Comparison of ENCODE assay signal across 8 cellular contexts in genomic region chr20:40968816-40969562, GRCh38. TPM values are rescaled to one million over a fixed set of nuclear protein-coding genes. Genes with fewer than 3 reads are reported as not detected.
A peak's percentile ranks its signal among the peaks of the same experiment; 100 is the strongest.
DNase-seq lines count a peak whose midpoint lies in the region; ATAC-seq and TF ChIP-seq lines count a peak whose summit lies in the region.
"Not testable (repeated sequence)": the region's sequence is repeated elsewhere in the genome, so short reads cannot be mapped to it uniquely, and the experiment has no call there.

No MANE protein-coding gene starts in this region.

- not testable (repeated sequence) for BruUV-seq in Caco-2 (replicated peaks; lab: Mats Ljungman, UMichigan)

- H3K4me1 Mint-ChIP-seq in Caco-2 (ENCODE audit: low read depth, unreplicated experiment); activated T-helper 1 cell treated with anti-CD3 and anti-CD28 coated beads, Interleukin-12 subunit alpha, Interleukin-12 subunit beta, Interleukin-2, Interleukin-4 antibody, amounts not matched to agents 30 ng/mL and 10 ng/mL and 1 ng/mL, durations not matched to agents 14 hours and 24 hours and 36 hours (ENCODE audit: low read depth): not testable (repeated sequence)
- peaks cover 7 to 18% (median 10%) of the 10 kb centered on the region in 3 donors for H3K4me1 Mint-ChIP-seq in naive B cell

- H3K4me1 ChIP-seq in Caco-2, result not testable (repeated sequence)

- H3K36me3 ChIP-seq in Caco-2 (ENCODE audit: control insufficient read depth, insufficient read depth, low read length), result not testable (repeated sequence)

- not testable (repeated sequence) for H3K27me3 Mint-ChIP-seq in Caco-2 (ENCODE audit: insufficient read depth, unreplicated experiment); activated T-helper 1 cell treated with anti-CD3 and anti-CD28 coated beads, Interleukin-12 subunit alpha, Interleukin-12 subunit beta, Interleukin-2, Interleukin-4 antibody, amounts not matched to agents 30 ng/mL and 10 ng/mL and 1 ng/mL, durations not matched to agents 14 hours and 24 hours and 36 hours (ENCODE audit: insufficient read depth); naive B cell

- ATAC-seq in GM21576 (IDR thresholded peaks at IDR 0.05; ENCODE audit: unreplicated experiment) (peak; percentile 72), naive B cell (ENCODE audit: low read depth in 2 of 2) (peak; percentile 82 to 93)

- H3K4me3 Mint-ChIP-seq in Caco-2 (ENCODE audit: unreplicated experiment) (peak overlapping the region; percentile 61), naive B cell (peak overlapping the region; percentile 86 to 96 (median 92))
- peak overlapping the region; percentile 81 for H3K4me3 Mint-ChIP-seq in activated T-helper 1 cell treated with anti-CD3 and anti-CD28 coated beads, Interleukin-12 subunit alpha, Interleukin-12 subunit beta, Interleukin-2, Interleukin-4 antibody, amounts not matched to agents 30 ng/mL and 10 ng/mL and 1 ng/mL, durations not matched to agents 14 hours and 24 hours and 36 hours

- not testable (repeated sequence) for H3K9me3 ChIP-seq in Caco-2

- H3K27ac Mint-ChIP-seq in Caco-2 (ENCODE audit: unreplicated experiment) (peak overlapping the region; percentile 14), naive B cell (peak overlapping the region in 5 of 6 donors; percentile 4 to 83 (median 50))
- not testable (repeated sequence) for H3K27ac Mint-ChIP-seq in activated T-helper 1 cell treated with anti-CD3 and anti-CD28 coated beads, Interleukin-12 subunit alpha, Interleukin-12 subunit beta, Interleukin-2, Interleukin-4 antibody, amounts not matched to agents 30 ng/mL and 10 ng/mL and 1 ng/mL, durations not matched to agents 14 hours and 24 hours and 36 hours

- intact Hi-C loops in Caco-2 (cut with micrococcal nuclease; ENCODE audit: unreplicated experiment), result loop anchor here (1.0 kb wide), 8 partner anchors 21 to 371 kb away; partner anchors contain the start of gene LPIN3
- intact Hi-C loops in activated T-helper 1 cell treated with anti-CD3 and anti-CD28 coated beads, Interleukin-12 subunit alpha, Interleukin-12 subunit beta, Interleukin-2, Interleukin-4 antibody, amounts not matched to agents 30 ng/mL and 10 ng/mL and 1 ng/mL, durations not matched to agents 14 hours and 24 hours and 36 hours (cut with micrococcal nuclease), result loop anchor here (1.0 to 5.0 kb wide), 8 partner anchors 21 to 371 kb away; partner anchors contain the start of genes LPIN3 and TOP1

- H3K4me3 ChIP-seq in Caco-2 (ENCODE audit: low read depth, low read length), result peak overlapping the region; percentile 36

- peak; percentile 100 for TF ChIP-seq CTCF in Caco-2 (IDR thresholded peaks at IDR 0.05; ENCODE audit: insufficient read depth in 1 of 2, low read depth in 1 of 2, low read length in 1 of 2, severe bottlenecking in 1 of 2, unreplicated experiment in 1 of 2)
- peak; percentile 98 for TF ChIP-seq CTCF in LNCAP (IDR thresholded peaks at IDR 0.05)
- peak; percentile 100 for TF ChIP-seq CTCF in RWPE1 (conservative IDR thresholded peaks at IDR 0.05; ENCODE audit: low read depth)

- H3K36me3 Mint-ChIP-seq in Caco-2 (ENCODE audit: insufficient read depth, unreplicated experiment); activated T-helper 1 cell treated with anti-CD3 and anti-CD28 coated beads, Interleukin-12 subunit alpha, Interleukin-12 subunit beta, Interleukin-2, Interleukin-4 antibody, amounts not matched to agents 30 ng/mL and 10 ng/mL and 1 ng/mL, durations not matched to agents 14 hours and 24 hours and 36 hours (ENCODE audit: low read depth); naive B cell: not testable (repeated sequence)

- H3K27ac ChIP-seq in RWPE1, result not testable (repeated sequence)

- H3K9me3 Mint-ChIP-seq in Caco-2 (ENCODE audit: unreplicated experiment); activated T-helper 1 cell treated with anti-CD3 and anti-CD28 coated beads, Interleukin-12 subunit alpha, Interleukin-12 subunit beta, Interleukin-2, Interleukin-4 antibody, amounts not matched to agents 30 ng/mL and 10 ng/mL and 1 ng/mL, durations not matched to agents 14 hours and 24 hours and 36 hours; naive B cell: not testable (repeated sequence)

- CTCF ChIA-PET in Caco-2 (lab: Charles Lee), result interaction anchor here (0.6 to 2.9 kb wide), 19 partner anchors 14 to 370 kb away, joined by 3 to 19 read pairs (median 4); partner anchors contain the start of gene TOP1
- CTCF ChIA-PET in RWPE1 (lab: Yijun Ruan, JAX), result interaction anchor here (0.6 to 3.2 kb wide), 28 partner anchors 8 to 1860 kb away, joined by 3 to 27 read pairs (median 4); partner anchors contain the start of gene LPIN3

- H3K27me3 ChIP-seq in Caco-2 (replicated peaks; ENCODE audit: control insufficient read depth, insufficient read depth, low read length), result not testable (repeated sequence)

- DNase-seq in Caco-2 (peak; percentile 91 to 97), RWPE1 (ENCODE audit: low spot score) (peak; percentile 93), fibroblast of gingiva (ENCODE audit: low read depth) (peak; percentile 68), naive B cell (peak; percentile 80)
- peak; percentile 72 for DNase-seq in activated T-helper 1 cell treated with anti-CD3 and anti-CD28 coated beads, Interleukin-12 subunit alpha, Interleukin-12 subunit beta, Interleukin-2, Interleukin-4 antibody, amounts not matched to agents 30 ng/mL and 10 ng/mL and 1 ng/mL, durations not matched to agents 14 hours and 24 hours and 36 hours (ENCODE audit: low spot score)
- DNase-seq in stimulated activated CD8-positive, alpha-beta memory T cell treated with anti-CD3 and anti-CD28 coated beads, Interleukin-4, amount 100 ng/mL, for 4 hours (ENCODE audit: low read depth in 2 of 2, low spot score in 1 of 2), result peak; percentile 70 to 91

- POLR2A ChIA-PET in Caco-2 (lab: Charles Lee); RWPE1 (lab: Yijun Ruan, JAX; ENCODE audit: low non-redundant PET): not testable (repeated sequence)

RNA-seq across cellular contexts. Expression of gene TOP1, which starts 59.6 kb away (rescaled TPM):
- total RNA-seq in Caco-2 (2022), result 142 and 144 TPM in 2 replicates
- total RNA-seq in activated T-helper 1 cell treated with anti-CD3 and anti-CD28 coated beads, Interleukin-12 subunit alpha, Interleukin-12 subunit beta, Interleukin-2, Interleukin-4 antibody, amounts not matched to agents 30 ng/mL and 10 ng/mL and 1 ng/mL, durations not matched to agents 14 hours and 24 hours and 36 hours, result 120 and 123 TPM in 2 replicates
- 10 to 100 TPM in 5 of 6 donors, 1 to 10 TPM in 1; 6.1 to 17.2 (median 13.6) TPM for polyA plus RNA-seq in naive B cell (ENCODE audit: low read depth in 6 of 6)
